In the genomic region with DNA sequence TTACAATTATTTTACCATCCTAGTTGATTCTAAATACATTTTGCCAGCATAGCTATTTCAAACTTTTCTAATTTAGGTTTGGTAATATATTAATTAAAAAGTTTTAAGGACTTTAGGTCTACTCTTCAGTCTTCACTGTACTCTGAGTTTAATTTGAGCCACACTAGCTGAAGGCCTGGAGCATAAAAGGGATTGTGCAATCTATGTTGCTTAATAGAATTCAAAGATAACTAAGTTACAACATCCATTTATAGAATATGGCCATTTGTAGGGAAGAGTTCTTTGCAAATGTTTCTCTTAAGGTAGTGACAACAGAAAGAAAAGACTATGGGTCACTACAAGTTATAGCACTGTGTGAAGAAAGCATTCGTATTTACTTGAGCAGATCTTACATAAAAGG, we compare ENCODE assay signal across 20 cellular contexts.
DNase-seq lines count a peak whose midpoint lies in the region; ATAC-seq, FAIRE-seq and TF ChIP-seq lines count a peak whose summit lies in the region.
"Had no signal": no experiment of that assay in that cellular context is flagged by ENCODE, and none has a peak within 500 bp of the region (broad histone marks: within the 10 kb centered on the region; RNA-seq: fewer than 3 reads in every experiment).

No MANE protein-coding gene starts in this region.

- no peaks in the 10 kb centered on the region for H3K4me1 Mint-ChIP-seq in stimulated activated naive B cell treated with anti-CD40 and anti-IgM and Interleukin-4, amounts not matched to agents 10 μg/mL and 1 μg/mL and 100 μg/mL, for 72 hours
- H3K4me1 Mint-ChIP-seq: CD4-positive, alpha-beta memory T cell; neural progenitor cell had no signal

- no peaks in the 10 kb centered on the region for H3K36me3 Mint-ChIP-seq in stimulated activated naive B cell treated with anti-CD40 and anti-IgM and Interleukin-4, amounts not matched to agents 10 μg/mL and 1 μg/mL and 100 μg/mL, for 72 hours
- H3K36me3 Mint-ChIP-seq: CD4-positive, alpha-beta memory T cell; neural progenitor cell had no signal

- no peaks in the 10 kb centered on the region for H3K27me3 Mint-ChIP-seq in stimulated activated naive B cell treated with anti-CD40 and anti-IgM and Interleukin-4, amounts not matched to agents 10 μg/mL and 1 μg/mL and 100 μg/mL, for 72 hours
- H3K27me3 Mint-ChIP-seq: CD4-positive, alpha-beta memory T cell; dendritic cell treated with granulocyte-macrophage colony-stimulating factor and Interleukin-4, amounts not matched to agents 40 ng/mL and 50 ng/mL, for 4 days had no signal

- no peak overlapping the region for H3K4me3 ChIP-seq in NB4 (ENCODE audit: low read depth, low read length)
- H3K4me3 ChIP-seq in bronchial epithelial cell (ENCODE audit: low read depth, low read length) = no peak overlapping the region
- H3K4me3 ChIP-seq: left ventricle myocardium inferior, neural progenitor cell, PC-9 had no signal

- DNase-seq in GM03348 (ENCODE audit: low spot score) = peak; percentile 30
- peak; percentile 33 for DNase-seq in NB4 (ENCODE audit: low read depth)
- DNase-seq in bronchial epithelial cell (ENCODE audit: low read depth) = peak; percentile 59
- peak; percentile 79 for DNase-seq in iris pigment epithelial cell (ENCODE audit: low read depth)
- DNase-seq in GM19238 (ENCODE audit: insufficient read length, low spot score) = no peak
- no peak for DNase-seq in activated CD4-positive, alpha-beta T cell treated with anti-CD3 and anti-CD28 coated beads, Interleukin-2, amount 50 U/mL, for 48 hours
- no peak for DNase-seq in stimulated activated naive B cell treated with anti-CD40 and anti-IgM and Interleukin-4, amounts not matched to agents 10 μg/mL and 1 μg/mL and 100 μg/mL, for 72 hours
- DNase-seq: activated CD4-positive, CD25-positive, alpha-beta regulatory T cell; activated CD8-positive, alpha-beta T cell treated with anti-CD3 and anti-CD28 coated beads, Interleukin-2, amount 10 ng/mL, durations not matched to agents 7 days and 5 days; activated naive CD4-positive, alpha-beta T cell treated with anti-CD3 and anti-CD28 coated beads, Interleukin-2, amount 50 U/mL, for 16 hours; activated T-cell treated with anti-CD3 and anti-CD28 coated beads, Interleukin-2, amount 50 U/mL, for 4 hours; CD4-positive, alpha-beta memory T cell; glutamatergic neuron; left ventricle myocardium inferior; NCI-H69; PC-9 had no signal

- no peaks in the 10 kb centered on the region for H3K27me3 ChIP-seq in bronchial epithelial cell (ENCODE audit: control insufficient read depth, insufficient read depth, low read length)
- H3K27me3 ChIP-seq: neural progenitor cell had no signal

- no peak for TF ChIP-seq CTCF in NB4 (IDR thresholded peaks at IDR 0.05; ENCODE audit: low read depth, low read length)
- TF ChIP-seq CTCF in bronchial epithelial cell (IDR thresholded peaks at IDR 0.05; ENCODE audit: insufficient read depth, low read length, severe bottlenecking) = no peak

- H3K4me3 Mint-ChIP-seq in stimulated activated naive B cell treated with anti-CD40 and anti-IgM and Interleukin-4, amounts not matched to agents 10 μg/mL and 1 μg/mL and 100 μg/mL, for 72 hours = no peak overlapping the region
- H3K4me3 Mint-ChIP-seq: activated CD8-positive, alpha-beta T cell treated with anti-CD3 and anti-CD28 coated beads, Interleukin-2, amount 10 ng/mL, durations not matched to agents 7 days and 5 days; activated T-cell treated with anti-CD3 and anti-CD28 coated beads, Interleukin-2, amount 50 U/mL, for 4 hours; CD4-positive, alpha-beta memory T cell; dendritic cell treated with granulocyte-macrophage colony-stimulating factor and Interleukin-4, amounts not matched to agents 40 ng/mL and 50 ng/mL, for 4 days; neural progenitor cell; T-helper 2 cell treated with Interferon-gamma antibody and Interleukin-4, amounts not matched to agents 5 μg/mL and 100 μg/mL, for 36 hours had no signal

- no peaks in the 10 kb centered on the region for H3K36me3 ChIP-seq in bronchial epithelial cell (ENCODE audit: control insufficient read depth, insufficient read depth, low read length)
- H3K36me3 ChIP-seq: left ventricle myocardium inferior, neural progenitor cell had no signal

- no peak overlapping the region for H3K27ac Mint-ChIP-seq in stimulated activated naive B cell treated with anti-CD40 and anti-IgM and Interleukin-4, amounts not matched to agents 10 μg/mL and 1 μg/mL and 100 μg/mL, for 72 hours
- H3K27ac Mint-ChIP-seq: activated CD8-positive, alpha-beta T cell treated with anti-CD3 and anti-CD28 coated beads, Interleukin-2, amount 10 ng/mL, durations not matched to agents 7 days and 5 days; CD4-positive, alpha-beta memory T cell; dendritic cell treated with granulocyte-macrophage colony-stimulating factor and Interleukin-4, amounts not matched to agents 40 ng/mL and 50 ng/mL, for 4 days; neural progenitor cell; T-helper 2 cell treated with Interferon-gamma antibody and Interleukin-4, amounts not matched to agents 5 μg/mL and 100 μg/mL, for 36 hours had no signal

- H3K9me3 Mint-ChIP-seq in stimulated activated naive B cell treated with anti-CD40 and anti-IgM and Interleukin-4, amounts not matched to agents 10 μg/mL and 1 μg/mL and 100 μg/mL, for 72 hours = peaks cover 1 to 6% of the 10 kb centered on the region in 2 donors
- H3K9me3 Mint-ChIP-seq: neural progenitor cell had no signal

- TF ChIP-seq POLR2A in NB4 (IDR thresholded peaks at IDR 0.05; ENCODE audit: extremely low read depth, insufficient read length) = no peak

- no peak for FAIRE-seq in bronchial epithelial cell (lab: Jason Lieb, UNC)

- no peak for ATAC-seq in HG03135 (IDR thresholded peaks at IDR 0.05; ENCODE audit: unreplicated experiment)
- ATAC-seq in stimulated activated naive B cell treated with anti-CD40 and anti-IgM and Interleukin-4, amounts not matched to agents 10 μg/mL and 1 μg/mL and 100 μg/mL, for 72 hours (replicated peaks) = no peak
- ATAC-seq: activated CD8-positive, alpha-beta T cell treated with anti-CD3 and anti-CD28 coated beads, Interleukin-2, amount 10 ng/mL, durations not matched to agents 7 days and 5 days; activated T-cell treated with anti-CD3 and anti-CD28 coated beads, Interleukin-2, amount 50 U/mL, for 4 hours had no signal

Comparison
In these comparisons a context has a peak if more than half of its experiments do, and no peak if none do; other contexts are left out.
1. DNase-seq: peak in GM03348 (single experiment), NB4 (single experiment), bronchial epithelial cell (single experiment) and iris pigment epithelial cell (single experiment); none in GM19238 (single experiment), activated CD4-positive, alpha-beta T cell treated with anti-CD3 and anti-CD28 coated beads, Interleukin-2, amount 50 U/mL, for 48 hours (0 of 2) and stimulated activated naive B cell treated with anti-CD40 and anti-IgM and Interleukin-4, amounts not matched to agents 10 μg/mL and 1 μg/mL and 100 μg/mL, for 72 hours (single experiment).